ENCODE assay signal across 1 cellular context in genomic region chr17:55237826-55238196, GRCh38.
TF ChIP-seq lines count a peak whose summit lies in the region.

No MANE protein-coding gene starts in this region.

TF ChIP-seq in GM23338, 12 proteins besides CTCF, POLR2A, EP300 and RAD21 (continued from another document):
- no peak for TF ChIP-seq ZNF462 (CRISPR knock-in tag; IDR thresholded peaks at IDR 0.05)
